Comparison of ENCODE assay signal across 8 cellular contexts in the genomic region with DNA sequence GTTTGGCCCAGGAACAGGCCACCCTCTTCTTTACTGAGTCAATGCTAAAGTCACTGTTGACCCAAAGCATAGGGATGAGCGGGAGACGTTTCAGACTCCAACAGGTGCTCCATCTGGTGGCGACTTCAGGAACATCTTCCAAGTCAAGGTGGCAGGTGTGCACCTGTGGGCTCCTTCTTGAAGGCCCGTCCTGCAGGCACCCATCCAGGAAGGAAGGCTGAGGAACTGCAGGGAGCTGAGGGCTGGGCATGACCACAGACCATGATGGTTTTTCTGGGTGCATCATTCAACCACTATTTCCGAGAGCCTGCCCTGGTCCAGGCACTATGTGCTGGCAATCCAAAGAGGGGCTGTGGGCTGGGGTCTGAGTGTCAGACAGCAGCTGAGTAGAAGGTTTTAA.
A peak's percentile ranks its signal among the peaks of the same experiment; 100 is the strongest.
DNase-seq lines count a peak whose midpoint lies in the region; ATAC-seq and TF ChIP-seq lines count a peak whose summit lies in the region.

No MANE protein-coding gene starts in this region.

- no peak overlapping the region for H3K4me3 Mint-ChIP-seq in CD8-positive, alpha-beta T cell

- no peak overlapping the region for H3K4me3 ChIP-seq in CD8-positive, alpha-beta T cell (ENCODE audit: low read depth, low read length)
- no peak overlapping the region for H3K4me3 ChIP-seq in lower lobe of right lung

- peaks cover 3% of the 10 kb centered on the region for H3K36me3 Mint-ChIP-seq in CD8-positive, alpha-beta T cell

- in situ Hi-C loops in KBM-7 (cut with MboI; ENCODE audit: low pct_unique_long_range_greater_than_20kb, low sequenced_read_pairs) = no loop called here

- CTCF ChIA-PET in CD8-positive, alpha-beta T cell (lab: Charles Lee) = interaction anchor here (0.6 to 2.0 kb wide), 17 partner anchors 8 to 871 kb away, joined by 3 to 6 read pairs (median 3); no protein-coding TSS in a partner anchor

- intact Hi-C loops in CD8-positive, alpha-beta T cell (cut with DNase I, micrococcal nuclease) = loop anchor here (1.0 to 5.0 kb wide), 4 partner anchors 260 to 847 kb away; a partner anchor contains a TSS
- intact Hi-C loops in lower lobe of right lung (cut with DNase I) = no loop called here

- H3K4me1 ChIP-seq in CD8-positive, alpha-beta T cell (ENCODE audit: insufficient read depth, low read length) = no peaks in the 10 kb centered on the region
- peaks cover 7% of the 10 kb centered on the region for H3K4me1 ChIP-seq in lower lobe of right lung

- DNase-seq in CD8-positive, alpha-beta T cell = peak; percentile 33 to 70 (median 50)
- DNase-seq in KBM-7 (peak; percentile 35), cerebellum (ENCODE audit: low spot score) (peak; percentile 23), lower lobe of right lung (peak; percentile 64), GM19238 (ENCODE audit: insufficient read length, low spot score) (no peak)
- DNase-seq in activated CD4-positive, CD25-positive, alpha-beta regulatory T cell treated with anti-CD3 and anti-CD28 coated beads, Interleukin-2, amount 50 U/mL, for 72 hours = peak; percentile 52
- DNase-seq in stimulated activated CD8-positive, alpha-beta memory T cell treated with anti-CD3 and anti-CD28 coated beads, Interleukin-4, amount 100 ng/mL, for 24 hours (ENCODE audit: low read depth) = peak; percentile 24

- no peak for ATAC-seq in CD8-positive, alpha-beta T cell
- ATAC-seq in lower lobe of right lung = peak; percentile 83 to 84
- no peak for ATAC-seq in GM21737 (IDR thresholded peaks at IDR 0.05; ENCODE audit: unreplicated experiment)

- peaks cover 5% of the 10 kb centered on the region for H3K9me3 ChIP-seq in CD8-positive, alpha-beta T cell (ENCODE audit: low read length)
- H3K9me3 ChIP-seq in lower lobe of right lung = peaks cover 27% of the 10 kb centered on the region

- H3K27me3 ChIP-seq in CD8-positive, alpha-beta T cell (ENCODE audit: insufficient read depth, low read length) = no peaks in the 10 kb centered on the region
- no peaks in the 10 kb centered on the region for H3K27me3 ChIP-seq in lower lobe of right lung (ENCODE audit: low read depth)

- no peak overlapping the region for H3K27ac ChIP-seq in CD8-positive, alpha-beta T cell (ENCODE audit: low read depth, low read length)
- no peak overlapping the region for H3K27ac ChIP-seq in lower lobe of right lung

- peaks cover 3% of the 10 kb centered on the region for H3K4me1 Mint-ChIP-seq in CD8-positive, alpha-beta T cell (ENCODE audit: low read depth)

- peaks cover 12% of the 10 kb centered on the region for H3K27me3 Mint-ChIP-seq in CD8-positive, alpha-beta T cell (ENCODE audit: low read depth)

- peaks cover 17% of the 10 kb centered on the region for H3K9me3 Mint-ChIP-seq in CD8-positive, alpha-beta T cell

- H3K36me3 ChIP-seq in CD8-positive, alpha-beta T cell (ENCODE audit: insufficient read depth, low read length) = no peaks in the 10 kb centered on the region
- no peaks in the 10 kb centered on the region for H3K36me3 ChIP-seq in lower lobe of right lung

- peak; percentile 55 for TF ChIP-seq CTCF in CD8-positive, alpha-beta T cell (IDR thresholded peaks at IDR 0.05)
- TF ChIP-seq CTCF in lower lobe of right lung (IDR thresholded peaks at IDR 0.05) = peak; percentile 70

- POLR2A ChIA-PET in CD8-positive, alpha-beta T cell (lab: Charles Lee) = interaction anchor here (1.0 kb wide), 1 partner anchor 615 kb away, joined by 4 read pairs; no protein-coding TSS in a partner anchor

- H3K27ac Mint-ChIP-seq in CD8-positive, alpha-beta T cell = no peak overlapping the region

Comparison
In these comparisons a context has a peak if more than half of its experiments do, and no peak if none do; other contexts are left out.
1. ATAC-seq: peak in lower lobe of right lung (2 of 2); none in CD8-positive, alpha-beta T cell (single experiment) and GM21737 (single experiment).